Comparison of ENCODE assay signal across 19 cellular contexts in genomic region chr4:184885602-184886001, GRCh38. TPM values are rescaled to one million over a fixed set of nuclear protein-coding genes. Genes with fewer than 3 reads are reported as not detected.
DNase-seq lines count a peak whose midpoint lies in the region; ATAC-seq, FAIRE-seq and TF ChIP-seq lines count a peak whose summit lies in the region.
"Had no signal": no experiment of that assay in that cellular context is flagged by ENCODE, and none has a peak within 500 bp of the region (broad histone marks: within the 10 kb centered on the region; RNA-seq: fewer than 3 reads in every experiment).

No MANE protein-coding gene starts in this region.

- no peaks in the 10 kb centered on the region for H3K79me2 ChIP-seq in K562 (ENCODE audit: control insufficient read depth, insufficient read depth, low read length)

- intact Hi-C loops in K562 (cut with micrococcal nuclease) (no loop called here), right lobe of liver (cut with DNase I) (loop anchor here in 1 of 2 donors (10.0 kb wide), 1 partner anchor 71 kb away; no protein-coding TSS in a partner anchor)

- WGBS in K562 (ENCODE audit: insufficient coverage, low coverage, missing lambda C conversion rate) = 59% methylated on average over 4 of the region's 4 CpGs
- 59% methylated on average over 3 of the region's 4 CpGs for WGBS in right lobe of liver (ENCODE audit: insufficient coverage, low coverage, low lambda C conversion rate, missing lambda C conversion rate)

- no peaks in the 10 kb centered on the region for H4K20me1 ChIP-seq in K562 (replicated peaks; ENCODE audit: control insufficient read depth, insufficient read depth, low read length)
- H4K20me1 ChIP-seq: BLaER1 treated with 17β-estradiol and CSF1 and Interleukin-3, amounts not matched to agents 10 nM and 100 nM had no signal

- H3K27ac ChIP-seq in K562 (ENCODE audit: extremely low read depth, low read depth, low read length) (no peak overlapping the region), right lobe of liver (peak overlapping the region; percentile 1 to 86 (median 29)), right atrium auricular region (no peak overlapping the region)
- H3K27ac ChIP-seq: BLaER1 treated with 17β-estradiol and CSF1 and Interleukin-3, amounts not matched to agents 10 nM and 100 nM; GM23248; HL-60 had no signal

- in situ Hi-C loops in K562 (cut with MboI) = no loop called here

- TF ChIP-seq EP300 in K562 (IDR thresholded peaks at IDR 0.05; ENCODE audit: low read length) = no peak

- peaks cover 0 to 8% of the 10 kb centered on the region in 2 experiments; a peak in 2 of 5 replicates for H3K4me1 ChIP-seq in K562 (replicated peaks in 1 of 2; ENCODE audit: control insufficient read depth in 2 of 2, insufficient read depth in 2 of 2, low read length in 2 of 2)
- H3K4me1 ChIP-seq in right lobe of liver = peaks cover 0 to 68% (median 33%) of the 10 kb centered on the region in 4 donors
- no peaks in the 10 kb centered on the region for H3K4me1 ChIP-seq in right atrium auricular region
- H3K4me1 ChIP-seq: HAP-1 had no signal

- TF ChIP-seq CTCF in K562 (IDR thresholded peaks at IDR 0.05 in 2 of 3, conservative IDR thresholded peaks at IDR 0.05 in 1 of 3; ENCODE audit: insufficient read depth in 2 of 3, low read depth in 1 of 3, low read length in 3 of 3) (no peak), right lobe of liver (IDR thresholded peaks at IDR 0.05) (no peak), right atrium auricular region (IDR thresholded peaks at IDR 0.05) (no peak)

- no peak overlapping the region for H3K4me3 ChIP-seq in K562
- no peak overlapping the region for H3K4me3 ChIP-seq in right lobe of liver
- H3K4me3 ChIP-seq in right atrium auricular region = no peak overlapping the region
- H3K4me3 ChIP-seq: BLaER1 treated with 17β-estradiol and CSF1 and Interleukin-3, amounts not matched to agents 10 nM and 100 nM; GM12878; GM23248; HAP-1 had no signal

- CTCF ChIA-PET in K562 (lab: Yijun Ruan, JAX; ENCODE audit: low intra/inter-chr PET ratio) = no interaction called here

- no peak for TF ChIP-seq RAD21 in K562 (CRISPR knock-in tag; conservative IDR thresholded peaks at IDR 0.05 in 1 of 2, IDR thresholded peaks at IDR 0.05 in 1 of 2)

- H3K27me3 ChIP-seq in K562 (ENCODE audit: control insufficient read depth in 2 of 2, insufficient read depth in 2 of 2, low read length in 2 of 2) (peaks cover 0 to 4% of the 10 kb centered on the region in 2 experiments; a peak in 1 of 5 replicates), right lobe of liver (no peaks in the 10 kb centered on the region), right atrium auricular region (no peaks in the 10 kb centered on the region)
- H3K27me3 ChIP-seq: BLaER1 treated with 17β-estradiol and CSF1 and Interleukin-3, amounts not matched to agents 10 nM and 100 nM had no signal

- FAIRE-seq in K562 (lab: Jason Lieb, UNC) = no peak
- FAIRE-seq: D721Med, GM12878, HTR-8/SVneo had no signal

- no peaks in the 10 kb centered on the region for H3K9me3 ChIP-seq in K562 (replicated peaks; ENCODE audit: control insufficient read depth, insufficient read depth, low read depth, low read length)
- no peaks in the 10 kb centered on the region for H3K9me3 ChIP-seq in right lobe of liver
- no peaks in the 10 kb centered on the region for H3K9me3 ChIP-seq in right atrium auricular region
- H3K9me3 ChIP-seq: BLaER1 treated with 17β-estradiol and CSF1 and Interleukin-3, amounts not matched to agents 10 nM and 100 nM; Caco-2; HAP-1 had no signal

- no peak for ATAC-seq in K562
- ATAC-seq in right lobe of liver = no peak
- ATAC-seq in HG03175 (IDR thresholded peaks at IDR 0.05; ENCODE audit: unreplicated experiment) = no peak
- ATAC-seq: CD8-positive, alpha-beta T cell; GM12878 had no signal

- no TSS peak for BruUV-seq in K562 (replicated peaks; lab: Mats Ljungman, UMichigan)

- H3K36me3 ChIP-seq in K562 (ENCODE audit: control insufficient read depth, insufficient read depth, low read length) = no peaks in the 10 kb centered on the region
- no peaks in the 10 kb centered on the region for H3K36me3 ChIP-seq in right lobe of liver
- H3K36me3 ChIP-seq in right atrium auricular region = no peaks in the 10 kb centered on the region
- H3K36me3 ChIP-seq: BLaER1 treated with 17β-estradiol and CSF1 and Interleukin-3, amounts not matched to agents 10 nM and 100 nM; HAP-1 had no signal

- H3K4me2 ChIP-seq in K562 (ENCODE audit: insufficient read depth, low read length) = no peak overlapping the region

- H3K9me1 ChIP-seq in K562 (ENCODE audit: control insufficient read depth, insufficient read depth, low read length) = no peaks in the 10 kb centered on the region

- POLR2A ChIA-PET in K562 (lab: Yijun Ruan, JAX) = interaction anchor here (0.6 kb wide), 1 partner anchor 35 kb away, joined by 3 read pairs; no protein-coding TSS in a partner anchor

- H2AFZ ChIP-seq in K562 (ENCODE audit: low read depth, low read length) = 0 out of 2 replicates have a peak overlapping the region, but pooled peaks have one; percentile 18
- H2AFZ ChIP-seq: GM23248 had no signal

- no peak overlapping the region for H3K9ac ChIP-seq in K562 (ENCODE audit: insufficient read depth in 1 of 2, low read depth in 2 of 2, low read length in 2 of 2)
- H3K9ac ChIP-seq: BLaER1 treated with 17β-estradiol and CSF1 and Interleukin-3, amounts not matched to agents 10 nM and 100 nM; GM23248 had no signal

- DNase-seq in ELR (ENCODE audit: low read depth) (peak; percentile 3), HT1080 (ENCODE audit: low read depth) (peak; percentile 56), K562 (ENCODE audit: extremely low read depth in 1 of 4, low spot score in 3 of 4) (no peak), right lobe of liver (no peak), right atrium auricular region (ENCODE audit: low spot score) (no peak), NCI-H526 (lab: John Stamatoyannopoulos, UW) (no peak)
- DNase-seq in effector CD8-positive, alpha-beta T cell (lab: John Stamatoyannopoulos, UW) = no peak
- DNase-seq: Caco-2; CD8-positive, alpha-beta T cell; DMS79 treated with DMSO at 0.1 percent for 48 hours; GM23248; KG1 had no signal

- no peak for TF ChIP-seq POLR2A in K562 (conservative IDR thresholded peaks at IDR 0.05)
- no peak for TF ChIP-seq POLR2A in right lobe of liver (IDR thresholded peaks at IDR 0.05)

TF ChIP-seq in K562, 482 proteins besides CTCF, POLR2A, EP300 and RAD21:
- TF ChIP-seq KDM5B (IDR thresholded peaks at IDR 0.05; ENCODE audit: insufficient replicate concordance, low read depth, low read length) (no peak), CHD1 (IDR thresholded peaks at IDR 0.05; ENCODE audit: low read length) (no peak)

RNA-seq across cellular contexts. Expression of gene ACSL1, which starts 59.8 kb away (rescaled TPM):
- total RNA-seq in HT1080 (2014; rRNA removed; shearing (Covaris generic)) = 6.0 and 6.6 TPM in 2 replicates
- polyA plus RNA-seq in HT1080 (2015; cell fraction: cytosol; rRNA removed) = 7.4 and 7.6 TPM in 2 replicates
- 7.8 and 10.2 TPM in 2 replicates for polyA plus RNA-seq in HT1080 (2015; cell fraction: nucleus; rRNA removed)
- 7.8 and 10.5 TPM in 2 replicates for total RNA-seq in K562 (2011; cell fraction: chromatin; rRNA removed; ENCODE audit: low replicate concordance)
- 3.7 and 4.2 TPM in 2 replicates for total RNA-seq in K562 (2011; cell fraction: nucleolus; rRNA removed)
- total RNA-seq in K562 (2011; cell fraction: nucleoplasm; rRNA removed) = 6.9 and 7.2 TPM in 2 replicates
- total RNA-seq in K562 (2014; rRNA removed) (14.0 and 14.3 TPM in 2 replicates), K562 (2014; rRNA removed; fragmentation: Illumina TruSeq; extraction: Trizol) (23.6 and 25.3 TPM in 2 replicates), K562 (2015; rRNA removed; fragmentation: Illumina TruSeq; extraction: Trizol) (15.2 and 15.9 TPM in 2 replicates), K562 (2021) (22.2 and 22.6 TPM in 2 replicates), right lobe of liver (1,000 to 10,000 TPM in 1 of 6 experiments, 100 to 1,000 TPM in 5; 544 to 1,154 (median 743) TPM), right atrium auricular region (100 to 1,000 TPM; 144 to 156 TPM)
- polyA plus RNA-seq in K562 (2011; rRNA removed) (6.7 and 21.8 TPM in 2 replicates), K562 (2014; fragmentation: Illumina TruSeq; extraction: Trizol) (24.1 and 24.4 TPM in 2 replicates), K562 (2014; fragmentation: Nextera tagmentation; extraction: Ambion mirVana) (10 to 100 TPM; 10.2 to 11.3 TPM), K562 (2014; rRNA removed) (15.0 TPM in 2 replicates)
- 2.9 and 11.7 TPM in 2 replicates for polyA plus RNA-seq in K562 (2011; cell fraction: cytosol; rRNA removed)
- polyA plus RNA-seq in K562 (2011; cell fraction: nucleus; rRNA removed) = 5.2 and 22.6 TPM in 2 replicates
- 13.0 and 38.4 TPM in 2 replicates for polyA plus RNA-seq in K562 (2012)
- 9.4 and 28.7 TPM in 2 replicates for polyA minus RNA-seq in K562 (2011; rRNA and poly(A)+ RNA removed)
- polyA minus RNA-seq in K562 (2011; cell fraction: cytosol; rRNA and poly(A)+ RNA removed) = 4.5 and 25.5 TPM in 2 replicates
- 2.6 and 14.3 TPM in 2 replicates for polyA minus RNA-seq in K562 (2011; cell fraction: nucleus; rRNA and poly(A)+ RNA removed)

Comparison
In these comparisons a context has a peak if more than half of its experiments do, and no peak if none do; other contexts are left out.
1. DNase-seq: peak in ELR (single experiment) and HT1080 (single experiment); none in K562 (0 of 4), right lobe of liver (0 of 3), right atrium auricular region (single experiment), effector CD8-positive, alpha-beta T cell (single experiment) and NCI-H526 (0 of 2).
2. H3K27ac ChIP-seq: peak in right lobe of liver (3 of 3); none in K562 (single experiment) and right atrium auricular region (0 of 2).
3. RNA of gene ACSL1, which starts 59.8 kb away (total RNA-seq): 544 to 1,154 TPM in right lobe of liver and 144 to 156 TPM in right atrium auricular region; 3.7 to 25.3 TPM in K562 and 6.0 to 6.6 TPM in HT1080; every median in the first group is over 4 times any median in the second.